In the genomic region with DNA sequence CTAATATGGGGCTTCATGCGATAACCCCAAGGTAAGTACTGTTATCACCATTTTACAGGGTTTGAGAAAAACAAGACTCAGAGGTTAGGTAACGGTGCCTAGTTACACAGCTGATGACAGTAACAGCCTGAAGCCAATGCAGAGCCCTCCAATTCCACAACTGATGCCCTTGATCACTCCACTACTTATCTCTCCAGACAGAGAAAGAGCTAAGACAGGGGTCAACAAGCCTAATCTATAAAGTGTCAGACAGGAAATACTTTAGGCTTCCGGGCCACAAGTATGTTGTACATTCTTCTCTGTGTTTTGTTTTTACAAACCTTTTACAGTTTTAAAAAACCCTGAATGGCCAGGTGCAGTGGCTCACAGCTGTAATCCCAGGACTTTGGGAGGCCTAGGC, we compare ENCODE assay signal across 28 cellular contexts.
"Had no signal": no experiment of that assay in that cellular context is flagged by ENCODE, and none has a peak within 500 bp of the region (broad histone marks: within the 10 kb centered on the region; RNA-seq: fewer than 3 reads in every experiment).

No MANE protein-coding gene starts in this region.

- H3K27ac Mint-ChIP-seq: activated B cell treated with CpG ODN at 0.5 μM for 24 hours; activated naive CD4-positive, alpha-beta T cell treated with anti-CD3 and anti-CD28 coated beads, Interleukin-2, amount 10 ng/mL, durations not matched to agents 7 days and 5 days; activated T-cell treated with anti-CD3 and anti-CD28 coated beads, Interleukin-2, amount 50 U/mL, for 72 hours; dendritic cell treated with granulocyte-macrophage colony-stimulating factor and Interleukin-4, amounts not matched to agents 40 ng/mL and 50 ng/mL, for 4 days; memory B cell; stimulated activated memory B cell treated with anti-CD40 and anti-IgM and Interleukin-4, amounts not matched to agents 10 μg/mL and 1 μg/mL and 100 μg/mL, for 72 hours had no signal

- H3K4me1 Mint-ChIP-seq: activated naive CD4-positive, alpha-beta T cell treated with anti-CD3 and anti-CD28 coated beads, Interleukin-2, amount 10 ng/mL, durations not matched to agents 7 days and 5 days; memory B cell; stimulated activated memory B cell treated with anti-CD40 and anti-IgM and Interleukin-4, amounts not matched to agents 10 μg/mL and 1 μg/mL and 100 μg/mL, for 72 hours had no signal

- H3K4me3 ChIP-seq: esophagus muscularis mucosa, gastrocnemius medialis, sigmoid colon, smooth muscle cell, stomach, suprapubic skin, tibial nerve had no signal

- H3K9me3 Mint-ChIP-seq: activated B cell treated with CpG ODN at 0.5 μM for 24 hours; activated naive CD4-positive, alpha-beta T cell treated with anti-CD3 and anti-CD28 coated beads, Interleukin-2, amount 10 ng/mL, durations not matched to agents 7 days and 5 days; activated T-cell treated with anti-CD3 and anti-CD28 coated beads, Interleukin-2, amount 50 U/mL, for 72 hours; dendritic cell treated with granulocyte-macrophage colony-stimulating factor and Interleukin-4, amounts not matched to agents 40 ng/mL and 50 ng/mL, for 4 days; memory B cell; naive B cell; neural crest cell; stimulated activated memory B cell treated with anti-CD40 and anti-IgM and Interleukin-4, amounts not matched to agents 10 μg/mL and 1 μg/mL and 100 μg/mL, for 72 hours had no signal

- ATAC-seq: activated T-cell treated with anti-CD3 and anti-CD28 coated beads, Interleukin-2, amount 50 U/mL, for 72 hours; gastrocnemius medialis; left cardiac atrium; stimulated activated memory B cell treated with anti-CD40 and anti-IgM and Interleukin-4, amounts not matched to agents 10 μg/mL and 1 μg/mL and 100 μg/mL, for 72 hours had no signal

- H3K27ac ChIP-seq: esophagus muscularis mucosa, gastrocnemius medialis, sigmoid colon, stomach, suprapubic skin, tibial nerve had no signal

- H3K36me3 Mint-ChIP-seq: activated naive CD4-positive, alpha-beta T cell treated with anti-CD3 and anti-CD28 coated beads, Interleukin-2, amount 10 ng/mL, durations not matched to agents 7 days and 5 days; memory B cell; naive B cell; stimulated activated memory B cell treated with anti-CD40 and anti-IgM and Interleukin-4, amounts not matched to agents 10 μg/mL and 1 μg/mL and 100 μg/mL, for 72 hours had no signal

- H3K4me1 ChIP-seq: esophagus muscularis mucosa, gastrocnemius medialis, sigmoid colon, stomach, tibial nerve had no signal

- H3K36me3 ChIP-seq: esophagus muscularis mucosa, gastrocnemius medialis, sigmoid colon, stomach, suprapubic skin, tibial nerve had no signal

- FAIRE-seq: islet of Langerhans had no signal

- DNase-seq: activated B cell treated with CpG ODN at 0.5 μM for 24 hours; activated CD4-positive, alpha-beta T cell treated with anti-CD3 and anti-CD28 coated beads for 4 hours; activated CD4-positive, alpha-beta T cell treated with anti-CD3 and anti-CD28 coated beads, Interleukin-2, amount 50 U/mL, for 48 hours; activated effector memory CD4-positive, alpha-beta T cell treated with Interleukin-2 at 50 U/mL for 16 hours; activated naive CD4-positive, alpha-beta T cell treated with anti-CD3 and anti-CD28 coated beads, Interleukin-2, amount 10 ng/mL, durations not matched to agents 7 days and 5 days; activated T-cell treated with anti-CD3 and anti-CD28 coated beads, Interleukin-2, amount 50 U/mL, for 72 hours; amygdala; effector CD8-positive, alpha-beta T cell; gastrocnemius medialis; hypothalamus; left cardiac atrium; naive B cell; occipital lobe; posterior cingulate gyrus; retina; sigmoid colon; stimulated activated CD4-positive, alpha-beta T cell treated with anti-CD3 and anti-CD28 coated beads, Interleukin-15, amount 100 ng/mL, for 24 hours; stomach; T-helper 2 cell had no signal

- H3K9me3 ChIP-seq: esophagus muscularis mucosa, gastrocnemius medialis, sigmoid colon, stomach, suprapubic skin, tibial nerve had no signal

- H3K4me3 Mint-ChIP-seq: activated B cell treated with CpG ODN at 0.5 μM for 24 hours; activated naive CD4-positive, alpha-beta T cell treated with anti-CD3 and anti-CD28 coated beads, Interleukin-2, amount 10 ng/mL, durations not matched to agents 7 days and 5 days; activated T-cell treated with anti-CD3 and anti-CD28 coated beads, Interleukin-2, amount 50 U/mL, for 72 hours; dendritic cell treated with granulocyte-macrophage colony-stimulating factor and Interleukin-4, amounts not matched to agents 40 ng/mL and 50 ng/mL, for 4 days; memory B cell; naive B cell; neural crest cell; stimulated activated memory B cell treated with anti-CD40 and anti-IgM and Interleukin-4, amounts not matched to agents 10 μg/mL and 1 μg/mL and 100 μg/mL, for 72 hours had no signal

- H3K27me3 Mint-ChIP-seq: activated naive CD4-positive, alpha-beta T cell treated with anti-CD3 and anti-CD28 coated beads, Interleukin-2, amount 10 ng/mL, durations not matched to agents 7 days and 5 days; dendritic cell treated with granulocyte-macrophage colony-stimulating factor and Interleukin-4, amounts not matched to agents 40 ng/mL and 50 ng/mL, for 4 days; naive B cell had no signal

- H3K4me2 ChIP-seq: smooth muscle cell had no signal

- H3K27me3 ChIP-seq: esophagus muscularis mucosa, gastrocnemius medialis, sigmoid colon, stomach, suprapubic skin, tibial nerve had no signal
